In genomic region chr4:7094931-7095330, GRCh38 we compare ENCODE assay signal across 22 cellular contexts. TPM values are rescaled to one million over a fixed set of nuclear protein-coding genes. Genes with fewer than 3 reads are reported as not detected.
DNase-seq lines count a peak whose midpoint lies in the region; ATAC-seq and TF ChIP-seq lines count a peak whose summit lies in the region.
"Had no signal": no experiment of that assay in that cellular context is flagged by ENCODE, and none has a peak within 500 bp of the region (broad histone marks: within the 10 kb centered on the region; RNA-seq: fewer than 3 reads in every experiment).

No MANE protein-coding gene starts in this region.

- no peaks in the 10 kb centered on the region for H3K4me1 Mint-ChIP-seq in activated T-helper 1 cell treated with anti-CD3 and anti-CD28 coated beads, Interleukin-12 subunit alpha, Interleukin-12 subunit beta, Interleukin-2, Interleukin-4 antibody, amounts not matched to agents 30 ng/mL and 10 ng/mL and 1 ng/mL, durations not matched to agents 14 hours and 24 hours and 36 hours (ENCODE audit: low read depth)
- H3K4me1 Mint-ChIP-seq in MCF 10A (ENCODE audit: insufficient read depth, unreplicated experiment) = no peaks in the 10 kb centered on the region
- H3K4me1 Mint-ChIP-seq: CD14-positive monocyte; CD8-positive, alpha-beta memory T cell had no signal

- 43 to 51% (median 49%) methylated on average over 11 of the region's 11 CpGs for WGBS in adrenal gland, 4 donors
- 60 to 69% methylated on average over 11 of the region's 11 CpGs for WGBS in testis, 2 donors

- POLR2A ChIA-PET in MCF 10A (lab: Yijun Ruan, JAX) = no interaction called here

- peak; percentile 7 for DNase-seq in EH (ENCODE audit: low read depth)
- DNase-seq in adrenal gland = peak; percentile 54 to 86 (median 79)
- peak; percentile 62 for DNase-seq in mesenteric fat pad (ENCODE audit: low spot score)
- peak; percentile 50 for DNase-seq in testis
- DNase-seq in activated T-helper 1 cell treated with anti-CD3 and anti-CD28 coated beads, Interleukin-12 subunit alpha, Interleukin-12 subunit beta, Interleukin-2, Interleukin-4 antibody, amounts not matched to agents 30 ng/mL and 10 ng/mL and 1 ng/mL, durations not matched to agents 14 hours and 24 hours and 36 hours (ENCODE audit: low spot score) = no peak
- DNase-seq in MCF 10A (ENCODE audit: unreplicated experiment) = no peak
- DNase-seq: BE2C; CD8-positive, alpha-beta memory T cell; DMS79 treated with DMSO at 0.1 percent for 48 hours; GM23248; H7; Karpas-422; MV-4-11; NCI-H1105 treated with DMSO at 0.1 percent for 48 hours; NCI-H146; NCI-H1930; NCI-H2107; NCI-H524 treated with DMSO at 0.1 percent for 48 hours; NCI-H774 had no signal

- peak overlapping the region; percentile 2 to 85 (median 77) for H3K27ac ChIP-seq in adrenal gland
- H3K27ac ChIP-seq in testis = no peak overlapping the region
- H3K27ac ChIP-seq: GM23248 had no signal

- ATAC-seq in GM21390 (IDR thresholded peaks at IDR 0.05; ENCODE audit: unreplicated experiment) = no peak
- ATAC-seq: SK-N-SH treated with all-trans-retinoic acid at 6 μM for 48 hours had no signal

- H3K4me1 ChIP-seq in adrenal gland (replicated peaks in 1 of 2) (peaks cover 5 to 18% of the 10 kb centered on the region in 2 donors), testis (peaks cover 3% of the 10 kb centered on the region)
- H3K4me1 ChIP-seq: BE2C had no signal

- TF ChIP-seq POLR2A in adrenal gland (IDR thresholded peaks at IDR 0.05) (no peak), testis (IDR thresholded peaks at IDR 0.05) (no peak)

- no peaks in the 10 kb centered on the region for H3K36me3 Mint-ChIP-seq in activated T-helper 1 cell treated with anti-CD3 and anti-CD28 coated beads, Interleukin-12 subunit alpha, Interleukin-12 subunit beta, Interleukin-2, Interleukin-4 antibody, amounts not matched to agents 30 ng/mL and 10 ng/mL and 1 ng/mL, durations not matched to agents 14 hours and 24 hours and 36 hours (ENCODE audit: low read depth)
- no peaks in the 10 kb centered on the region for H3K36me3 Mint-ChIP-seq in MCF 10A (ENCODE audit: insufficient read depth, unreplicated experiment)
- H3K36me3 Mint-ChIP-seq: CD14-positive monocyte had no signal

- no peaks in the 10 kb centered on the region for H3K9me3 Mint-ChIP-seq in activated T-helper 1 cell treated with anti-CD3 and anti-CD28 coated beads, Interleukin-12 subunit alpha, Interleukin-12 subunit beta, Interleukin-2, Interleukin-4 antibody, amounts not matched to agents 30 ng/mL and 10 ng/mL and 1 ng/mL, durations not matched to agents 14 hours and 24 hours and 36 hours
- no peaks in the 10 kb centered on the region for H3K9me3 Mint-ChIP-seq in MCF 10A (ENCODE audit: unreplicated experiment)

- no peak overlapping the region for H3K4me3 Mint-ChIP-seq in activated T-helper 1 cell treated with anti-CD3 and anti-CD28 coated beads, Interleukin-12 subunit alpha, Interleukin-12 subunit beta, Interleukin-2, Interleukin-4 antibody, amounts not matched to agents 30 ng/mL and 10 ng/mL and 1 ng/mL, durations not matched to agents 14 hours and 24 hours and 36 hours
- H3K4me3 Mint-ChIP-seq in MCF 10A (ENCODE audit: unreplicated experiment) = no peak overlapping the region
- H3K4me3 Mint-ChIP-seq: CD8-positive, alpha-beta memory T cell had no signal

- peaks cover 25% of the 10 kb centered on the region for H3K27me3 Mint-ChIP-seq in activated T-helper 1 cell treated with anti-CD3 and anti-CD28 coated beads, Interleukin-12 subunit alpha, Interleukin-12 subunit beta, Interleukin-2, Interleukin-4 antibody, amounts not matched to agents 30 ng/mL and 10 ng/mL and 1 ng/mL, durations not matched to agents 14 hours and 24 hours and 36 hours (ENCODE audit: insufficient read depth)
- peaks cover 32% of the 10 kb centered on the region for H3K27me3 Mint-ChIP-seq in MCF 10A (ENCODE audit: insufficient read depth, unreplicated experiment)

- no peaks in the 10 kb centered on the region for H3K36me3 ChIP-seq in adrenal gland (replicated peaks in 1 of 2)
- no peaks in the 10 kb centered on the region for H3K36me3 ChIP-seq in testis (ENCODE audit: low read depth, missing control alignments)
- H3K36me3 ChIP-seq: BE2C had no signal

- TF ChIP-seq CTCF in adrenal gland (IDR thresholded peaks at IDR 0.05) (no peak), testis (IDR thresholded peaks at IDR 0.05) (no peak), MCF 10A (IDR thresholded peaks at IDR 0.05; ENCODE audit: unreplicated experiment) (no peak)

- BruUV-seq in MCF 10A (replicated peaks; lab: Mats Ljungman, UMichigan) = no TSS peak

- no peaks in the 10 kb centered on the region for H3K27me3 ChIP-seq in adrenal gland
- H3K27me3 ChIP-seq in testis = no peaks in the 10 kb centered on the region
- H3K27me3 ChIP-seq: BE2C had no signal

- H3K4me3 ChIP-seq in adrenal gland = no peak overlapping the region
- no peak overlapping the region for H3K4me3 ChIP-seq in testis
- H3K4me3 ChIP-seq: GM23248 had no signal

- intact Hi-C loops in adrenal gland (cut with DNase I) = no loop called here
- intact Hi-C loops in testis (cut with DNase I; ENCODE audit: low total_unique reads) = no loop called here
- intact Hi-C loops in activated T-helper 1 cell treated with anti-CD3 and anti-CD28 coated beads, Interleukin-12 subunit alpha, Interleukin-12 subunit beta, Interleukin-2, Interleukin-4 antibody, amounts not matched to agents 30 ng/mL and 10 ng/mL and 1 ng/mL, durations not matched to agents 14 hours and 24 hours and 36 hours (cut with micrococcal nuclease) = no loop called here
- intact Hi-C loops in MCF 10A (cut with micrococcal nuclease) = no loop called here

- H3K9me3 ChIP-seq in adrenal gland (replicated peaks in 1 of 3) (no peaks in the 10 kb centered on the region), testis (no peaks in the 10 kb centered on the region)
- H3K9me3 ChIP-seq: BE2C had no signal

- CTCF ChIA-PET in MCF 10A (lab: Yijun Ruan, JAX) = interaction anchor here (0.7 to 3.4 kb wide), 4 partner anchors 13 to 707 kb away, joined by 3 to 11 read pairs (median 4); no protein-coding TSS in a partner anchor

- no peak overlapping the region for H3K27ac Mint-ChIP-seq in activated T-helper 1 cell treated with anti-CD3 and anti-CD28 coated beads, Interleukin-12 subunit alpha, Interleukin-12 subunit beta, Interleukin-2, Interleukin-4 antibody, amounts not matched to agents 30 ng/mL and 10 ng/mL and 1 ng/mL, durations not matched to agents 14 hours and 24 hours and 36 hours
- no peak overlapping the region for H3K27ac Mint-ChIP-seq in MCF 10A (ENCODE audit: low read depth, unreplicated experiment)
- H3K27ac Mint-ChIP-seq: CD14-positive monocyte; CD8-positive, alpha-beta memory T cell had no signal

RNA-seq across cellular contexts. Expression of gene GRPEL1, which starts 27.1 kb away (rescaled TPM):
- total RNA-seq in adrenal gland = 100 to 1,000 TPM in 2 of 8 donors, 10 to 100 TPM in 6; 43.7 to 249 (median 74.8) TPM
- 100 to 1,000 TPM in 1 of 3 donors, 10 to 100 TPM in 2; 35.8 to 439 (median 77.0) TPM for polyA plus RNA-seq in adrenal gland
- total RNA-seq in mesenteric fat pad = 42.8 TPM
- 10 to 100 TPM; 40.8 to 58.5 TPM for total RNA-seq in testis
- 88.6 TPM for polyA plus RNA-seq in testis (ENCODE audit: insufficient read depth, low read depth, low replicate concordance)
- total RNA-seq in activated T-helper 1 cell treated with anti-CD3 and anti-CD28 coated beads, Interleukin-12 subunit alpha, Interleukin-12 subunit beta, Interleukin-2, Interleukin-4 antibody, amounts not matched to agents 30 ng/mL and 10 ng/mL and 1 ng/mL, durations not matched to agents 14 hours and 24 hours and 36 hours = 106 and 115 TPM in 2 replicates
- 73.0 and 82.9 TPM in 2 replicates for total RNA-seq in MCF 10A (2022)

RNA-seq across cellular contexts. Expression of gene TADA2B, which starts 51.8 kb away (rescaled TPM):
- 10 to 100 TPM; 28.9 to 60.8 (median 33.2) TPM for total RNA-seq in adrenal gland
- polyA plus RNA-seq in adrenal gland = 10 to 100 TPM; 13.3 to 26.6 (median 14.9) TPM
- total RNA-seq in mesenteric fat pad = 21.4 TPM
- total RNA-seq in testis = 10 to 100 TPM; 42.2 to 47.6 TPM
- 34.5 TPM for polyA plus RNA-seq in testis (ENCODE audit: insufficient read depth, low read depth, low replicate concordance)
- 15.2 and 16.8 TPM in 2 replicates for total RNA-seq in activated T-helper 1 cell treated with anti-CD3 and anti-CD28 coated beads, Interleukin-12 subunit alpha, Interleukin-12 subunit beta, Interleukin-2, Interleukin-4 antibody, amounts not matched to agents 30 ng/mL and 10 ng/mL and 1 ng/mL, durations not matched to agents 14 hours and 24 hours and 36 hours
- 29.5 and 31.8 TPM in 2 replicates for total RNA-seq in MCF 10A (2022)

Comparison
In these comparisons a context has a peak if more than half of its experiments do, and no peak if none do; other contexts are left out.
1. DNase-seq: peak in EH (single experiment), adrenal gland (7 of 7), mesenteric fat pad (single experiment) and testis (single experiment); none in activated T-helper 1 cell treated with anti-CD3 and anti-CD28 coated beads, Interleukin-12 subunit alpha, Interleukin-12 subunit beta, Interleukin-2, Interleukin-4 antibody, amounts not matched to agents 30 ng/mL and 10 ng/mL and 1 ng/mL, durations not matched to agents 14 hours and 24 hours and 36 hours (single experiment) and MCF 10A (single experiment).
2. H3K27ac ChIP-seq: peak in adrenal gland (5 of 5); none in testis (0 of 2).